ENCODE assay signal across 2 cellular contexts in the genomic region with DNA sequence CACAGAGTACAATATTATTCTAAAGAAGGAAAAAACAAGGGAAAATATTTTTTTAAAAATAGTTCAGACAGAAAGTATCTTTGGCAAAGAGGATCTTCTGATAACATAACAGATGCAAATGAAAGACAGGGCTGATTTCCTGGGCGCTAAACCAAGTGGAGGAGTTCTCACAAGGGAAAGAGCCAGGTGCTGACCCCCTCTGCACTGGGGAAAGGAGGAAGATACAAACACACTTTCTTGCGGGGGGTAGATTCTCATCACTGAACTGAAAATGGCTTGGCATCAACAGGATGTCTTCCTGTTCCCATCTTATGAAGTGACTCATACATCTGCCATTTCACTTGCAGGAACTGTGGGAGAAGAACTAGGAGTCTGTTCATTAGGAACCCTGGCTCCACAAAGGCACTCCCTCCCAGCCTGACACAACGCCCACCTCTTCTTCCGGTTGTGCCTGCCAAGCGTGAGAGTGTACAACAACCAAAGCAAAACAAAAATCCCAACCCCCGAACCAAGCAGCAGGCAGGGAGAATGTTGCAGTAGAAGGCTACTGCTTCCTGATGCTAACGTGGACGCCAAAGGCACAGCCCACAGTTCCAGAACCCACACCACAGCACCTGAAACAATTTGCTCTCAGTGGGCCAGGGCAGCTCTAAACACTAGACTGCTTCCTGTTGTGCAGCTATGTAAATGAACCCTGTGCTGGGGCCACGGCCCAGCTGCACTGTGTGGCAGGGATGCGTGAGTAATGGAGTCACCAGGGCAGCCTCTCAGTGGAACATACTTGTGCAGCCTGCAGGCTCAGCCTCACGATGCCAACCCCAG.
TF ChIP-seq lines count a peak whose summit lies in the region.

No MANE protein-coding gene starts in this region.

TF ChIP-seq in IMR-90, 13 proteins besides CTCF, POLR2A, EP300 and RAD21:
- TF ChIP-seq CHD1 (IDR thresholded peaks at IDR 0.05; ENCODE audit: low read depth, low read length) (no peak), RCOR1 (IDR thresholded peaks at IDR 0.05; ENCODE audit: insufficient replicate concordance, low read length) (peak; percentile 20), BHLHE40 (IDR thresholded peaks at IDR 0.05; ENCODE audit: low read depth, low read length) (no peak), MXI1 (IDR thresholded peaks at IDR 0.05; ENCODE audit: borderline replicate concordance, low read depth, low read length) (0 out of 2 replicates have a peak, but pooled peaks have one; percentile 36), FOS (IDR thresholded peaks at IDR 0.05; ENCODE audit: low read depth, low read length) (peak; percentile 82), NFE2L2 (IDR thresholded peaks at IDR 0.05; ENCODE audit: low read depth, low read length) (no peak), SMC3 (IDR thresholded peaks at IDR 0.05; ENCODE audit: low read depth, low read length) (no peak), CEBPB (IDR thresholded peaks at IDR 0.05; ENCODE audit: low read depth, low read length) (0 out of 2 replicates have a peak, but pooled peaks have one; percentile 0), RFX5 (IDR thresholded peaks at IDR 0.05; ENCODE audit: low read depth, low read length) (no peak), MAZ (IDR thresholded peaks at IDR 0.05; ENCODE audit: borderline replicate concordance, low read depth, low read length) (peak; percentile 79; the same call in 1 of the 2 replicates), MAFK (IDR thresholded peaks at IDR 0.05; ENCODE audit: low read depth, low read length) (no peak)
- TF ChIP-seq, protein P1, sequence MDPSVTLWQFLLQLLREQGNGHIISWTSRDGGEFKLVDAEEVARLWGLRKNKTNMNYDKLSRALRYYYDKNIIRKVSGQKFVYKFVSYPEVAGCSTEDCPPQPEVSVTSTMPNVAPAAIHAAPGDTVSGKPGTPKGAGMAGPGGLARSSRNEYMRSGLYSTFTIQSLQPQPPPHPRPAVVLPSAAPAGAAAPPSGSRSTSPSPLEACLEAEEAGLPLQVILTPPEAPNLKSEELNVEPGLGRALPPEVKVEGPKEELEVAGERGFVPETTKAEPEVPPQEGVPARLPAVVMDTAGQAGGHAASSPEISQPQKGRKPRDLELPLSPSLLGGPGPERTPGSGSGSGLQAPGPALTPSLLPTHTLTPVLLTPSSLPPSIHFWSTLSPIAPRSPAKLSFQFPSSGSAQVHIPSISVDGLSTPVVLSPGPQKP (IDR thresholded peaks at IDR 0.05; ENCODE audit: borderline replicate concordance, low read depth, low read length), result no peak
- TF ChIP-seq, protein P2, sequence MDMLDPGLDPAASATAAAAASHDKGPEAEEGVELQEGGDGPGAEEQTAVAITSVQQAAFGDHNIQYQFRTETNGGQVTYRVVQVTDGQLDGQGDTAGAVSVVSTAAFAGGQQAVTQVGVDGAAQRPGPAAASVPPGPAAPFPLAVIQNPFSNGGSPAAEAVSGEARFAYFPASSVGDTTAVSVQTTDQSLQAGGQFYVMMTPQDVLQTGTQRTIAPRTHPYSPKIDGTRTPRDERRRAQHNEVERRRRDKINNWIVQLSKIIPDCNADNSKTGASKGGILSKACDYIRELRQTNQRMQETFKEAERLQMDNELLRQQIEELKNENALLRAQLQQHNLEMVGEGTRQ (IDR thresholded peaks at IDR 0.05; ENCODE audit: low read depth, low read length), result no peak

TF ChIP-seq in HepG2, 621 proteins besides CTCF, POLR2A, EP300 and RAD21 (continues in another document):
- TF ChIP-seq KDM2A (CRISPR knock-in tag; IDR thresholded peaks at IDR 0.05; ENCODE audit: borderline replicate concordance, low read depth) (peak; percentile 49; the same call in 1 of the 2 replicates), ZSCAN21 (CRISPR knock-in tag; IDR thresholded peaks at IDR 0.05; ENCODE audit: borderline replicate concordance) (peak; percentile 52; the same call in 1 of the 2 replicates), BRD4 (CRISPR knock-in tag; IDR thresholded peaks at IDR 0.05) (peak; percentile 54; the same call in 1 of the 2 replicates), ZNF598 (CRISPR knock-in tag; IDR thresholded peaks at IDR 0.05; ENCODE audit: borderline replicate concordance) (peak; percentile 69; the same call in 1 of the 2 replicates), ZNF652 (CRISPR knock-in tag; IDR thresholded peaks at IDR 0.05; ENCODE audit: borderline replicate concordance, low read depth) (no peak; the same call in 1 of the 2 replicates), HMG20A (CRISPR knock-in tag; IDR thresholded peaks at IDR 0.05; ENCODE audit: borderline replicate concordance) (0 out of 2 replicates have a peak, but pooled peaks have one; percentile 23), GATAD2A (CRISPR knock-in tag; IDR thresholded peaks at IDR 0.05) (peak; percentile 56), ETV5 (CRISPR knock-in tag; IDR thresholded peaks at IDR 0.05; ENCODE audit: borderline replicate concordance) (peak; percentile 74), ZNF292 (CRISPR knock-in tag; IDR thresholded peaks at IDR 0.05; ENCODE audit: borderline replicate concordance, low read depth) (peak; percentile 78; the same call in 1 of the 2 replicates), POGZ (CRISPR knock-in tag; IDR thresholded peaks at IDR 0.05) (no peak), ZNF10 (CRISPR knock-in tag; IDR thresholded peaks at IDR 0.05; ENCODE audit: borderline replicate concordance, low read depth) (no peak)
- TF ChIP-seq, protein P3, sequence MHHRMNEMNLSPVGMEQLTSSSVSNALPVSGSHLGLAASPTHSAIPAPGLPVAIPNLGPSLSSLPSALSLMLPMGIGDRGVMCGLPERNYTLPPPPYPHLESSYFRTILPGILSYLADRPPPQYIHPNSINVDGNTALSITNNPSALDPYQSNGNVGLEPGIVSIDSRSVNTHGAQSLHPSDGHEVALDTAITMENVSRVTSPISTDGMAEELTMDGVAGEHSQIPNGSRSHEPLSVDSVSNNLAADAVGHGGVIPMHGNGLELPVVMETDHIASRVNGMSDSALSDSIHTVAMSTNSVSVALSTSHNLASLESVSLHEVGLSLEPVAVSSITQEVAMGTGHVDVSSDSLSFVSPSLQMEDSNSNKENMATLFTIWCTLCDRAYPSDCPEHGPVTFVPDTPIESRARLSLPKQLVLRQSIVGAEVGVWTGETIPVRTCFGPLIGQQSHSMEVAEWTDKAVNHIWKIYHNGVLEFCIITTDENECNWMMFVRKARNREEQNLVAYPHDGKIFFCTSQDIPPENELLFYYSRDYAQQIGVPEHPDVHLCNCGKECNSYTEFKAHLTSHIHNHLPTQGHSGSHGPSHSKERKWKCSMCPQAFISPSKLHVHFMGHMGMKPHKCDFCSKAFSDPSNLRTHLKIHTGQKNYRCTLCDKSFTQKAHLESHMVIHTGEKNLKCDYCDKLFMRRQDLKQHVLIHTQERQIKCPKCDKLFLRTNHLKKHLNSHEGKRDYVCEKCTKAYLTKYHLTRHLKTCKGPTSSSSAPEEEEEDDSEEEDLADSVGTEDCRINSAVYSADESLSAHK (CRISPR knock-in tag; IDR thresholded peaks at IDR 0.05; ENCODE audit: borderline replicate concordance), result no peak
- TF ChIP-seq, protein P4, sequence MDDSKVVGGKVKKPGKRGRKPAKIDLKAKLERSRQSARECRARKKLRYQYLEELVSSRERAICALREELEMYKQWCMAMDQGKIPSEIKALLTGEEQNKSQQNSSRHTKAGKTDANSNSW (CRISPR knock-in tag; IDR thresholded peaks at IDR 0.05; ENCODE audit: borderline replicate concordance), result no peak
- TF ChIP-seq, protein P5, sequence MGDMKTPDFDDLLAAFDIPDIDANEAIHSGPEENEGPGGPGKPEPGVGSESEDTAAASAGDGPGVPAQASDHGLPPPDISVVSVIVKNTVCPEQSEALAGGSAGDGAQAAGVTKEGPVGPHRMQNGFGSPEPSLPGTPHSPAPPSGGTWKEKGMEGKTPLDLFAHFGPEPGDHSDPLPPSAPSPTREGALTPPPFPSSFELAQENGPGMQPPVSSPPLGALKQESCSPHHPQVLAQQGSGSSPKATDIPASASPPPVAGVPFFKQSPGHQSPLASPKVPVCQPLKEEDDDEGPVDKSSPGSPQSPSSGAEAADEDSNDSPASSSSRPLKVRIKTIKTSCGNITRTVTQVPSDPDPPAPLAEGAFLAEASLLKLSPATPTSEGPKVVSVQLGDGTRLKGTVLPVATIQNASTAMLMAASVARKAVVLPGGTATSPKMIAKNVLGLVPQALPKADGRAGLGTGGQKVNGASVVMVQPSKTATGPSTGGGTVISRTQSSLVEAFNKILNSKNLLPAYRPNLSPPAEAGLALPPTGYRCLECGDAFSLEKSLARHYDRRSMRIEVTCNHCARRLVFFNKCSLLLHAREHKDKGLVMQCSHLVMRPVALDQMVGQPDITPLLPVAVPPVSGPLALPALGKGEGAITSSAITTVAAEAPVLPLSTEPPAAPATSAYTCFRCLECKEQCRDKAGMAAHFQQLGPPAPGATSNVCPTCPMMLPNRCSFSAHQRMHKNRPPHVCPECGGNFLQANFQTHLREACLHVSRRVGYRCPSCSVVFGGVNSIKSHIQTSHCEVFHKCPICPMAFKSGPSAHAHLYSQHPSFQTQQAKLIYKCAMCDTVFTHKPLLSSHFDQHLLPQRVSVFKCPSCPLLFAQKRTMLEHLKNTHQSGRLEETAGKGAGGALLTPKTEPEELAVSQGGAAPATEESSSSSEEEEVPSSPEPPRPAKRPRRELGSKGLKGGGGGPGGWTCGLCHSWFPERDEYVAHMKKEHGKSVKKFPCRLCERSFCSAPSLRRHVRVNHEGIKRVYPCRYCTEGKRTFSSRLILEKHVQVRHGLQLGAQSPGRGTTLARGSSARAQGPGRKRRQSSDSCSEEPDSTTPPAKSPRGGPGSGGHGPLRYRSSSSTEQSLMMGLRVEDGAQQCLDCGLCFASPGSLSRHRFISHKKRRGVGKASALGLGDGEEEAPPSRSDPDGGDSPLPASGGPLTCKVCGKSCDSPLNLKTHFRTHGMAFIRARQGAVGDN (CRISPR knock-in tag; IDR thresholded peaks at IDR 0.05), result peak; percentile 87
- TF ChIP-seq, protein P6, sequence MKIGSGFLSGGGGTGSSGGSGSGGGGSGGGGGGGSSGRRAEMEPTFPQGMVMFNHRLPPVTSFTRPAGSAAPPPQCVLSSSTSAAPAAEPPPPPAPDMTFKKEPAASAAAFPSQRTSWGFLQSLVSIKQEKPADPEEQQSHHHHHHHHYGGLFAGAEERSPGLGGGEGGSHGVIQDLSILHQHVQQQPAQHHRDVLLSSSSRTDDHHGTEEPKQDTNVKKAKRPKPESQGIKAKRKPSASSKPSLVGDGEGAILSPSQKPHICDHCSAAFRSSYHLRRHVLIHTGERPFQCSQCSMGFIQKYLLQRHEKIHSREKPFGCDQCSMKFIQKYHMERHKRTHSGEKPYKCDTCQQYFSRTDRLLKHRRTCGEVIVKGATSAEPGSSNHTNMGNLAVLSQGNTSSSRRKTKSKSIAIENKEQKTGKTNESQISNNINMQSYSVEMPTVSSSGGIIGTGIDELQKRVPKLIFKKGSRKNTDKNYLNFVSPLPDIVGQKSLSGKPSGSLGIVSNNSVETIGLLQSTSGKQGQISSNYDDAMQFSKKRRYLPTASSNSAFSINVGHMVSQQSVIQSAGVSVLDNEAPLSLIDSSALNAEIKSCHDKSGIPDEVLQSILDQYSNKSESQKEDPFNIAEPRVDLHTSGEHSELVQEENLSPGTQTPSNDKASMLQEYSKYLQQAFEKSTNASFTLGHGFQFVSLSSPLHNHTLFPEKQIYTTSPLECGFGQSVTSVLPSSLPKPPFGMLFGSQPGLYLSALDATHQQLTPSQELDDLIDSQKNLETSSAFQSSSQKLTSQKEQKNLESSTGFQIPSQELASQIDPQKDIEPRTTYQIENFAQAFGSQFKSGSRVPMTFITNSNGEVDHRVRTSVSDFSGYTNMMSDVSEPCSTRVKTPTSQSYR (CRISPR knock-in tag; IDR thresholded peaks at IDR 0.05; ENCODE audit: borderline replicate concordance), result no peak
- TF ChIP-seq, protein P7, sequence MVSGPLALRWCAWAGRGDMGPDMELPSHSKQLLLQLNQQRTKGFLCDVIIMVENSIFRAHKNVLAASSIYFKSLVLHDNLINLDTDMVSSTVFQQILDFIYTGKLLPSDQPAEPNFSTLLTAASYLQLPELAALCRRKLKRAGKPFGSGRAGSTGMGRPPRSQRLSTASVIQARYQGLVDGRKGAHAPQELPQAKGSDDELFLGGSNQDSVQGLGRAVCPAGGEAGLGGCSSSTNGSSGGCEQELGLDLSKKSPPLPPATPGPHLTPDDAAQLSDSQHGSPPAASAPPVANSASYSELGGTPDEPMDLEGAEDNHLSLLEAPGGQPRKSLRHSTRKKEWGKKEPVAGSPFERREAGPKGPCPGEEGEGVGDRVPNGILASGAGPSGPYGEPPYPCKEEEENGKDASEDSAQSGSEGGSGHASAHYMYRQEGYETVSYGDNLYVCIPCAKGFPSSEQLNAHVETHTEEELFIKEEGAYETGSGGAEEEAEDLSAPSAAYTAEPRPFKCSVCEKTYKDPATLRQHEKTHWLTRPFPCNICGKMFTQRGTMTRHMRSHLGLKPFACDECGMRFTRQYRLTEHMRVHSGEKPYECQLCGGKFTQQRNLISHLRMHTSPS (CRISPR knock-in tag; IDR thresholded peaks at IDR 0.05; ENCODE audit: low read depth), result peak; percentile 50; the same call in 1 of the 2 replicates
- TF ChIP-seq, protein P8, sequence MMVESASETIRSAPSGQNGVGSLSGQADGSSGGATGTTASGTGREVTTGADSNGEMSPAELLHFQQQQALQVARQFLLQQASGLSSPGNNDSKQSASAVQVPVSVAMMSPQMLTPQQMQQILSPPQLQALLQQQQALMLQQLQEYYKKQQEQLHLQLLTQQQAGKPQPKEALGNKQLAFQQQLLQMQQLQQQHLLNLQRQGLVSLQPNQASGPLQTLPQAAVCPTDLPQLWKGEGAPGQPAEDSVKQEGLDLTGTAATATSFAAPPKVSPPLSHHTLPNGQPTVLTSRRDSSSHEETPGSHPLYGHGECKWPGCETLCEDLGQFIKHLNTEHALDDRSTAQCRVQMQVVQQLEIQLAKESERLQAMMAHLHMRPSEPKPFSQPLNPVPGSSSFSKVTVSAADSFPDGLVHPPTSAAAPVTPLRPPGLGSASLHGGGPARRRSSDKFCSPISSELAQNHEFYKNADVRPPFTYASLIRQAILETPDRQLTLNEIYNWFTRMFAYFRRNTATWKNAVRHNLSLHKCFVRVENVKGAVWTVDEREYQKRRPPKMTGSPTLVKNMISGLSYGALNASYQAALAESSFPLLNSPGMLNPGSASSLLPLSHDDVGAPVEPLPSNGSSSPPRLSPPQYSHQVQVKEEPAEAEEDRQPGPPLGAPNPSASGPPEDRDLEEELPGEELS (CRISPR knock-in tag; IDR thresholded peaks at IDR 0.05), result peak; percentile 72
- TF ChIP-seq, protein P9, sequence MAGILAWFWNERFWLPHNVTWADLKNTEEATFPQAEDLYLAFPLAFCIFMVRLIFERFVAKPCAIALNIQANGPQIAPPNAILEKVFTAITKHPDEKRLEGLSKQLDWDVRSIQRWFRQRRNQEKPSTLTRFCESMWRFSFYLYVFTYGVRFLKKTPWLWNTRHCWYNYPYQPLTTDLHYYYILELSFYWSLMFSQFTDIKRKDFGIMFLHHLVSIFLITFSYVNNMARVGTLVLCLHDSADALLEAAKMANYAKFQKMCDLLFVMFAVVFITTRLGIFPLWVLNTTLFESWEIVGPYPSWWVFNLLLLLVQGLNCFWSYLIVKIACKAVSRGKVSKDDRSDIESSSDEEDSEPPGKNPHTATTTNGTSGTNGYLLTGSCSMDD (CRISPR knock-in tag; IDR thresholded peaks at IDR 0.05), result no peak
- TF ChIP-seq, protein P10, sequence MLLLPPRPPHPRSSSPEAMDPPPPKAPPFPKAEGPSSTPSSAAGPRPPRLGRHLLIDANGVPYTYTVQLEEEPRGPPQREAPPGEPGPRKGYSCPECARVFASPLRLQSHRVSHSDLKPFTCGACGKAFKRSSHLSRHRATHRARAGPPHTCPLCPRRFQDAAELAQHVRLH (CRISPR knock-in tag; IDR thresholded peaks at IDR 0.05; ENCODE audit: borderline replicate concordance, low read depth), result 0 out of 2 replicates have a peak, but pooled peaks have one; percentile 35
